ENCODE assay signal across 25 cellular contexts in genomic region chrX:20135956-20136355, GRCh38. TPM values are rescaled to one million over a fixed set of nuclear protein-coding genes. Genes with fewer than 3 reads are reported as not detected.
DNase-seq lines count a peak whose midpoint lies in the region; ATAC-seq, FAIRE-seq and TF ChIP-seq lines count a peak whose summit lies in the region.
"Had no signal": no experiment of that assay in that cellular context is flagged by ENCODE, and none has a peak within 500 bp of the region (broad histone marks: within the 10 kb centered on the region; RNA-seq: fewer than 3 reads in every experiment).

No MANE protein-coding gene starts in this region.

- peaks cover 12% of the 10 kb centered on the region for H3K36me3 Mint-ChIP-seq in activated naive CD4-positive, alpha-beta T cell treated with anti-CD3 and anti-CD28 coated beads, Interleukin-2, amount 50 U/mL, for 24 hours
- H3K36me3 Mint-ChIP-seq in HFFc6 (ENCODE audit: low read depth) (peaks cover 23% of the 10 kb centered on the region), chondrocyte (ENCODE audit: low read depth) (peaks cover 3% of the 10 kb centered on the region), type B pancreatic cell (peaks cover 11% of the 10 kb centered on the region)

- H3K4me1 ChIP-seq in HepG2 (ENCODE audit: insufficient read depth, low read length), result peaks cover 34% of the 10 kb centered on the region

- no peak for TF ChIP-seq RAD21 in HepG2 (CRISPR knock-in tag; IDR thresholded peaks at IDR 0.05)

- H3K27me3 Mint-ChIP-seq in activated naive CD4-positive, alpha-beta T cell treated with anti-CD3 and anti-CD28 coated beads, Interleukin-2, amount 50 U/mL, for 24 hours, result no peaks in the 10 kb centered on the region
- no peaks in the 10 kb centered on the region; the same call in 1 of the 2 replicates for H3K27me3 Mint-ChIP-seq in HFFc6 (ENCODE audit: insufficient read depth)
- H3K27me3 Mint-ChIP-seq in chondrocyte (ENCODE audit: low read depth), result no peaks in the 10 kb centered on the region
- no peaks in the 10 kb centered on the region for H3K27me3 Mint-ChIP-seq in type B pancreatic cell
- H3K27me3 Mint-ChIP-seq: CD8-positive, alpha-beta memory T cell; stimulated activated naive B cell treated with anti-CD40 and anti-IgM and Interleukin-4, amounts not matched to agents 10 μg/mL and 1 μg/mL and 100 μg/mL, for 72 hours had no signal

- H3K79me2 ChIP-seq in HepG2 (ENCODE audit: insufficient read depth, low read length), result peaks cover 36% of the 10 kb centered on the region

- CTCF ChIA-PET in HepG2 (lab: Yijun Ruan, JAX; ENCODE audit: low intra/inter-chr PET ratio, low total read pairs), result no interaction called here

- peaks cover 26% of the 10 kb centered on the region for H4K20me1 ChIP-seq in HepG2 (ENCODE audit: insufficient read depth, low read length)

- no peak overlapping the region for H3K9ac ChIP-seq in HepG2 (ENCODE audit: insufficient read depth, low read depth, low read length)

- no peak overlapping the region for H3K4me3 ChIP-seq in HepG2 (replicated peaks in 1 of 3; ENCODE audit: insufficient read depth in 1 of 3, low read depth in 2 of 3, low read length in 3 of 3)
- H3K4me3 ChIP-seq: coronary artery, GM12878, HAP-1, pancreas had no signal

- peak overlapping the region; percentile 49 for H3K4me3 Mint-ChIP-seq in activated naive CD4-positive, alpha-beta T cell treated with anti-CD3 and anti-CD28 coated beads, Interleukin-2, amount 50 U/mL, for 24 hours
- H3K4me3 Mint-ChIP-seq in HFFc6 (no peak overlapping the region), chondrocyte (ENCODE audit: unreplicated experiment) (no peak overlapping the region), type B pancreatic cell (peak overlapping the region; percentile 0)
- H3K4me3 Mint-ChIP-seq: activated T-helper 1 cell treated with anti-CD3 and anti-CD28 coated beads, Interleukin-12 subunit alpha, Interleukin-12 subunit beta, Interleukin-2, Interleukin-4 antibody, amounts not matched to agents 30 ng/mL and 10 ng/mL and 1 ng/mL, durations not matched to agents 14 hours and 24 hours and 36 hours; CD8-positive, alpha-beta memory T cell; neural crest cell; stimulated activated naive B cell treated with anti-CD40 and anti-IgM and Interleukin-4, amounts not matched to agents 10 μg/mL and 1 μg/mL and 100 μg/mL, for 72 hours had no signal

- H3K4me2 ChIP-seq in HepG2 (ENCODE audit: low read depth, low read length), result no peak overlapping the region

- no peak for TF ChIP-seq POLR2A in HepG2 (IDR thresholded peaks at IDR 0.05; ENCODE audit: insufficient read depth in 1 of 2, low read depth in 2 of 2, low read length in 2 of 2)

- DNase-seq in activated naive CD4-positive, alpha-beta T cell treated with anti-CD3 and anti-CD28 coated beads, Interleukin-2, amount 50 U/mL, for 16 hours, result no peak
- DNase-seq in HFFc6 (no peak), chondrocyte (ENCODE audit: low spot score) (no peak), type B pancreatic cell (ENCODE audit: extremely low spot score, unreplicated experiment) (no peak), GM13977 (ENCODE audit: low spot score) (no peak), HepG2 (ENCODE audit: low spot score) (no peak)
- DNase-seq: aorta; CD8-positive, alpha-beta memory T cell; effector memory CD4-positive, alpha-beta T cell; hypothalamus; left cardiac atrium; NCI-H146; NCI-H748 treated with DMSO at 0.1 percent for 48 hours; pancreas; SHP77; stimulated activated naive B cell treated with anti-CD40 and anti-IgM and Interleukin-4, amounts not matched to agents 10 μg/mL and 1 μg/mL and 100 μg/mL, for 72 hours had no signal

- H3K27ac ChIP-seq in HepG2 (ENCODE audit: extremely low read length, insufficient read depth, low read length), result no peak overlapping the region
- H3K27ac ChIP-seq: coronary artery, epithelial cell of prostate, pancreas had no signal

- POLR2A ChIA-PET in HepG2 (lab: Yijun Ruan, JAX), result no interaction called here

- H3K4me1 Mint-ChIP-seq in activated naive CD4-positive, alpha-beta T cell treated with anti-CD3 and anti-CD28 coated beads, Interleukin-2, amount 50 U/mL, for 24 hours, result peaks cover 28% of the 10 kb centered on the region
- H3K4me1 Mint-ChIP-seq in HFFc6 (ENCODE audit: low read depth) (peaks cover 35% of the 10 kb centered on the region), chondrocyte (ENCODE audit: low read depth) (peaks cover 23% of the 10 kb centered on the region), type B pancreatic cell (ENCODE audit: unreplicated experiment) (peaks cover 11% of the 10 kb centered on the region)

- H3K36me3 ChIP-seq in HepG2 (replicated peaks in 1 of 2; ENCODE audit: control insufficient read depth in 1 of 2, insufficient read depth in 2 of 2, low read length in 2 of 2), result peaks cover 4 to 24% of the 10 kb centered on the region in 2 experiments; a peak in 4 of 5 replicates

- TF ChIP-seq EP300 in HepG2 (IDR thresholded peaks at IDR 0.05; ENCODE audit: low read depth in 2 of 2, low read length in 2 of 2), result no peak
- TF ChIP-seq EP300 in HepG2 (CRISPR knock-in tag; IDR thresholded peaks at IDR 0.05; ENCODE audit: borderline replicate concordance), result no peak

- H3K9me3 ChIP-seq in HepG2 (ENCODE audit: low read length), result no peaks in the 10 kb centered on the region
- H3K9me3 ChIP-seq: HAP-1, pancreas had no signal

- in situ Hi-C loops in GM13977 (cut with MboI; ENCODE audit: low pct_unique_long_range_greater_than_20kb, low sequenced_read_pairs, unreplicated experiment) (no loop called here), HepG2 (cut with HindIII; ENCODE audit: extremely low pct_ligation_motif_present, low pct_unique_long_range_greater_than_20kb) (no loop called here)

- FAIRE-seq in HepG2 (lab: Jason Lieb, UNC), result no peak
- FAIRE-seq: GM12878, pancreas had no signal

- no peak for ATAC-seq in HepG2
- ATAC-seq: activated naive CD4-positive, alpha-beta T cell treated with anti-CD3 and anti-CD28 coated beads, Interleukin-2, amount 50 U/mL, for 72 hours; GM12878; left cardiac atrium; Panc1; pancreas; stimulated activated naive B cell treated with anti-CD40 and anti-IgM and Interleukin-4, amounts not matched to agents 10 μg/mL and 1 μg/mL and 100 μg/mL, for 72 hours had no signal

- no peak for TF ChIP-seq CTCF in HFFc6 (IDR thresholded peaks at IDR 0.05)
- TF ChIP-seq CTCF in chondrocyte (IDR thresholded peaks at IDR 0.05), result no peak
- TF ChIP-seq CTCF in type B pancreatic cell (conservative IDR thresholded peaks at IDR 0.05), result no peak
- TF ChIP-seq CTCF in GM13977 (IDR thresholded peaks at IDR 0.05; ENCODE audit: extremely low read depth, insufficient read depth, missing control alignments), result no peak
- no peak for TF ChIP-seq CTCF in HepG2 (CRISPR knock-in tag; IDR thresholded peaks at IDR 0.05)

- no peaks in the 10 kb centered on the region for H3K9me3 Mint-ChIP-seq in activated naive CD4-positive, alpha-beta T cell treated with anti-CD3 and anti-CD28 coated beads, Interleukin-2, amount 50 U/mL, for 24 hours
- H3K9me3 Mint-ChIP-seq in HFFc6 (no peaks in the 10 kb centered on the region), chondrocyte (ENCODE audit: low read depth) (no peaks in the 10 kb centered on the region), type B pancreatic cell (no peaks in the 10 kb centered on the region)
- H3K9me3 Mint-ChIP-seq: activated naive CD4-positive, alpha-beta T cell treated with anti-CD3 and anti-CD28 coated beads, Interleukin-2, amount 50 U/mL, for 72 hours; activated T-helper 1 cell treated with anti-CD3 and anti-CD28 coated beads, Interleukin-12 subunit alpha, Interleukin-12 subunit beta, Interleukin-2, Interleukin-4 antibody, amounts not matched to agents 30 ng/mL and 10 ng/mL and 1 ng/mL, durations not matched to agents 14 hours and 24 hours and 36 hours; CD8-positive, alpha-beta memory T cell; neural crest cell; stimulated activated naive B cell treated with anti-CD40 and anti-IgM and Interleukin-4, amounts not matched to agents 10 μg/mL and 1 μg/mL and 100 μg/mL, for 72 hours had no signal

- intact Hi-C loops in HepG2 (cut with micrococcal nuclease; ENCODE audit: unreplicated experiment), result no loop called here

- peak overlapping the region; percentile 88 for H3K27ac Mint-ChIP-seq in activated naive CD4-positive, alpha-beta T cell treated with anti-CD3 and anti-CD28 coated beads, Interleukin-2, amount 50 U/mL, for 24 hours
- peak overlapping the region; percentile 24; the same call in 1 of the 2 replicates for H3K27ac Mint-ChIP-seq in HFFc6
- peak overlapping the region; percentile 39 for H3K27ac Mint-ChIP-seq in chondrocyte (ENCODE audit: unreplicated experiment)
- no peak overlapping the region for H3K27ac Mint-ChIP-seq in type B pancreatic cell
- H3K27ac Mint-ChIP-seq: activated T-helper 1 cell treated with anti-CD3 and anti-CD28 coated beads, Interleukin-12 subunit alpha, Interleukin-12 subunit beta, Interleukin-2, Interleukin-4 antibody, amounts not matched to agents 30 ng/mL and 10 ng/mL and 1 ng/mL, durations not matched to agents 14 hours and 24 hours and 36 hours; stimulated activated naive B cell treated with anti-CD40 and anti-IgM and Interleukin-4, amounts not matched to agents 10 μg/mL and 1 μg/mL and 100 μg/mL, for 72 hours had no signal

- BruUV-seq in HepG2 (replicated peaks; lab: Mats Ljungman, UMichigan), result no TSS peak

- 90% methylated on average over 5 of the region's 5 CpGs for WGBS in HepG2 (ENCODE audit: low lambda C conversion rate)

- H2AFZ ChIP-seq in HepG2 (ENCODE audit: low read length), result no peak overlapping the region

- H3K27me3 ChIP-seq in HepG2 (ENCODE audit: control insufficient read depth in 1 of 2, insufficient read depth in 2 of 2, low read length in 2 of 2), result no peaks in the 10 kb centered on the region
- H3K27me3 ChIP-seq: pancreas had no signal

RNA-seq across cellular contexts. Expression of gene EIF1AX, which starts 5.7 kb away (rescaled TPM):
- 100 to 1,000 TPM; 108 to 148 (median 119) TPM for total RNA-seq in HFFc6 (2021; fragmentation: NEBNext Ultra II Directional; extraction: Animal tissue kit (Norgen Biotek cat#: 25700))
- 55.0 to 81.0 TPM (median 60.5 TPM) in 3 replicates for total RNA-seq in chondrocyte
- total RNA-seq in type B pancreatic cell (ENCODE audit: low replicate concordance), result 95.2 and 96.8 TPM in 2 replicates
- 82.7 and 124 TPM in 2 replicates for total RNA-seq in HepG2 (2016; rRNA removed; fragmentation: Illumina TruSeq; extraction: Trizol)
- 5.1 and 6.9 TPM in 2 replicates for total RNA-seq in HepG2 (2016; cell fraction: cytosol; rRNA removed; fragmentation: Illumina TruSeq; extraction: Trizol; ENCODE audit: low read depth)
- total RNA-seq in HepG2 (2016; cell fraction: insoluble cytoplasmic fraction; rRNA removed; fragmentation: Illumina TruSeq; extraction: Trizol), result 79.6 and 135 TPM in 2 replicates
- total RNA-seq in HepG2 (2016; cell fraction: membrane; rRNA removed; fragmentation: Illumina TruSeq; extraction: Trizol), result 24.9 and 26.4 TPM in 2 replicates
- total RNA-seq in HepG2 (2016; cell fraction: nucleus; rRNA removed; fragmentation: Illumina TruSeq; extraction: Trizol), result 38.4 and 40.2 TPM in 2 replicates
- polyA plus RNA-seq in HepG2 (2011; rRNA removed), result 24.9 and 35.1 TPM in 2 replicates
- polyA plus RNA-seq in HepG2 (2011; cell fraction: cytosol; rRNA removed), result 7.5 and 14.6 TPM in 2 replicates
- polyA plus RNA-seq in HepG2 (2011; cell fraction: nucleus; rRNA removed), result 7.1 and 9.1 TPM in 2 replicates
- 59.9 and 64.7 TPM in 2 replicates for polyA plus RNA-seq in HepG2 (2012)
- 11.9 and 14.1 TPM in 2 replicates for polyA plus RNA-seq in HepG2 (2016; cell fraction: cytosol; fragmentation: Illumina TruSeq; extraction: Trizol; ENCODE audit: low read depth)
- polyA plus RNA-seq in HepG2 (2016; cell fraction: insoluble cytoplasmic fraction; fragmentation: Illumina TruSeq; extraction: Trizol; ENCODE audit: low read depth), result 199 and 224 TPM in 2 replicates
- 30.3 and 31.0 TPM in 2 replicates for polyA plus RNA-seq in HepG2 (2016; cell fraction: membrane; fragmentation: Illumina TruSeq; extraction: Trizol; ENCODE audit: low read depth)
- 76.8 and 77.3 TPM in 2 replicates for polyA plus RNA-seq in HepG2 (2016; cell fraction: nucleus; fragmentation: Illumina TruSeq; extraction: Trizol; ENCODE audit: insufficient read depth, low read depth)
- 14.2 and 14.3 TPM in 2 replicates for polyA minus RNA-seq in HepG2 (2011; rRNA and poly(A)+ RNA removed; ENCODE audit: low replicate concordance)
- 31.8 and 32.0 TPM in 2 replicates for polyA minus RNA-seq in HepG2 (2011; cell fraction: cytosol; rRNA and poly(A)+ RNA removed)
- polyA minus RNA-seq in HepG2 (2011; cell fraction: nucleus; rRNA and poly(A)+ RNA removed), result 24.5 and 26.0 TPM in 2 replicates

RNA-seq across cellular contexts. Expression of gene MAP7D2, which starts 19.2 kb away (rescaled TPM):
- under 1 TPM in 5 of 6 experiments, not detected in 1; 0.05 to 0.47 (median 0.20) TPM for total RNA-seq in HFFc6 (2021; fragmentation: NEBNext Ultra II Directional; extraction: Animal tissue kit (Norgen Biotek cat#: 25700))
- 0.28 to 0.62 TPM (median 0.53 TPM) in 3 replicates for total RNA-seq in chondrocyte
- total RNA-seq in type B pancreatic cell (ENCODE audit: low replicate concordance), result 2.0 and 2.8 TPM in 2 replicates
- total RNA-seq in HepG2 (2016; rRNA removed; fragmentation: Illumina TruSeq; extraction: Trizol), result 10.5 and 14.2 TPM in 2 replicates
- total RNA-seq in HepG2 (2016; cell fraction: cytosol; rRNA removed; fragmentation: Illumina TruSeq; extraction: Trizol; ENCODE audit: low read depth), result 1.6 and 1.7 TPM in 2 replicates
- total RNA-seq in HepG2 (2016; cell fraction: insoluble cytoplasmic fraction; rRNA removed; fragmentation: Illumina TruSeq; extraction: Trizol), result 10.8 and 14.2 TPM in 2 replicates
- total RNA-seq in HepG2 (2016; cell fraction: membrane; rRNA removed; fragmentation: Illumina TruSeq; extraction: Trizol), result 4.6 and 5.0 TPM in 2 replicates
- total RNA-seq in HepG2 (2016; cell fraction: nucleus; rRNA removed; fragmentation: Illumina TruSeq; extraction: Trizol), result 6.9 and 9.9 TPM in 2 replicates
- 7.2 and 9.6 TPM in 2 replicates for polyA plus RNA-seq in HepG2 (2011; rRNA removed)
- 5.8 and 5.9 TPM in 2 replicates for polyA plus RNA-seq in HepG2 (2011; cell fraction: cytosol; rRNA removed)
- polyA plus RNA-seq in HepG2 (2011; cell fraction: nucleus; rRNA removed), result 8.1 and 8.2 TPM in 2 replicates
- 7.2 and 8.2 TPM in 2 replicates for polyA plus RNA-seq in HepG2 (2012)
- 1.3 and 1.5 TPM in 2 replicates for polyA plus RNA-seq in HepG2 (2016; cell fraction: cytosol; fragmentation: Illumina TruSeq; extraction: Trizol; ENCODE audit: low read depth)
- polyA plus RNA-seq in HepG2 (2016; cell fraction: insoluble cytoplasmic fraction; fragmentation: Illumina TruSeq; extraction: Trizol; ENCODE audit: low read depth), result 15.0 and 15.7 TPM in 2 replicates
- polyA plus RNA-seq in HepG2 (2016; cell fraction: membrane; fragmentation: Illumina TruSeq; extraction: Trizol; ENCODE audit: low read depth), result 3.5 and 4.2 TPM in 2 replicates
- polyA plus RNA-seq in HepG2 (2016; cell fraction: nucleus; fragmentation: Illumina TruSeq; extraction: Trizol; ENCODE audit: insufficient read depth, low read depth), result 17.4 and 18.7 TPM in 2 replicates
- polyA minus RNA-seq in HepG2 (2011; rRNA and poly(A)+ RNA removed; ENCODE audit: low replicate concordance), result 0.07 and 4.4 TPM in 2 replicates
- 5.4 and 6.0 TPM in 2 replicates for polyA minus RNA-seq in HepG2 (2011; cell fraction: cytosol; rRNA and poly(A)+ RNA removed)
- polyA minus RNA-seq in HepG2 (2011; cell fraction: nucleus; rRNA and poly(A)+ RNA removed), result 3.7 and 5.6 TPM in 2 replicates

Comparison
In these comparisons a context has a peak if more than half of its experiments do, and no peak if none do; other contexts are left out.
1. H3K4me3 Mint-ChIP-seq: peak in activated naive CD4-positive, alpha-beta T cell treated with anti-CD3 and anti-CD28 coated beads, Interleukin-2, amount 50 U/mL, for 24 hours (single experiment) and type B pancreatic cell (single experiment); none in HFFc6 (single experiment) and chondrocyte (single experiment).